In the genomic region with DNA sequence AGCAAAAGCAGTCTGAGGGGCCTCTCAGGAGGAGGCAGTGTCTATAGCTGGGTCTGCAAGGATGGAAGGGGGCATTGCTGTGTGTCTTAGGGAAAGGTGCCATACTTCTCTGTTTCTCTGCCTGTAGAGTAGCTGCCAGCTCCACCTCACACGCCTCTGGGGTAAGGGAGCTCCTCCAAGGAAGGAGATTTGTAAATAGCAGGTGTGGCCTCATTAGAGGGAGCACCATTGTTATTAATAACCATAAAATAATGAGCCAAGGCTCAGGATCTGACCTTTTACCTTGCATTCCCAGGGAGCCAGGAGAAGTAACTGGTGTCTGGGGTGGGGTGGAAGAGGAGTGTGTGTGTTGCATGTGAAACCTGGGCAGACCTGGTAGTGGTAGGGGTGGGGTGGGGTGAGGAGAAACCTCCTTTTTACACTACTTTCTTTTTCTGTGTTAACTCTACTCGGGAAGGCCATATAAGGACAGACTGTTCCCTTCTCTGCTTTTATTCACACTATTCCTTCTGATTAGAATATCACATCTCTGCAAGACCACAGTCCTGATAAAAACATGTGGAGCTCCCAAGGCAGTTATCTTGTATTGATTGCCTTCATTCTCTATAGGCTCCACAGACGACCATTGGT, we compare ENCODE assay signal across 16 cellular contexts. TPM values are rescaled to one million over a fixed set of nuclear protein-coding genes. Genes with fewer than 3 reads are reported as not detected.
DNase-seq lines count a peak whose midpoint lies in the region; ATAC-seq and TF ChIP-seq lines count a peak whose summit lies in the region.
"Had no signal": no experiment of that assay in that cellular context is flagged by ENCODE, and none has a peak within 500 bp of the region (broad histone marks: within the 10 kb centered on the region; RNA-seq: fewer than 3 reads in every experiment).

No MANE protein-coding gene starts in this region.

- H3K36me3 ChIP-seq in HCT116 (ENCODE audit: control insufficient read depth in 1 of 2, insufficient read depth in 2 of 2, low read length in 2 of 2): no peaks in the 10 kb centered on the region
- no peaks in the 10 kb centered on the region for H3K36me3 ChIP-seq in osteoblast (ENCODE audit: insufficient read depth, low read length)
- H3K36me3 ChIP-seq in sigmoid colon: no peaks in the 10 kb centered on the region
- H3K36me3 ChIP-seq: spleen had no signal

- peaks cover 2% of the 10 kb centered on the region for H3K27me3 Mint-ChIP-seq in activated CD8-positive, alpha-beta T cell treated with anti-CD3 and anti-CD28 coated beads, Interleukin-2, amount 10 ng/mL, durations not matched to agents 7 days and 5 days (ENCODE audit: low read depth)
- H3K27me3 Mint-ChIP-seq in activated CD8-positive, alpha-beta T cell treated with anti-CD3 and anti-CD28 coated beads for 36 hours: peaks cover 1% of the 10 kb centered on the region
- no peaks in the 10 kb centered on the region for H3K27me3 Mint-ChIP-seq in activated T-helper 2 cell treated with anti-CD3 and anti-CD28 coated beads, Interferon-gamma antibody, Interleukin-2, Interleukin-4, amounts not matched to agents 10 μg/mL and 5 μg/mL and 100 μg/mL, durations not matched to agents 14 hours and 24 hours and 36 hours (ENCODE audit: low read depth)

- CTCF ChIA-PET in activated CD8-positive, alpha-beta T cell treated with anti-CD3 and anti-CD28 coated beads, Interleukin-2, amount 10 ng/mL, durations not matched to agents 7 days and 5 days (lab: Charles Lee): interaction anchor here (0.8 to 4.5 kb wide), 11 partner anchors 17 to 487 kb away, joined by 3 to 39 read pairs (median 3); a partner anchor contains a TSS
- CTCF ChIA-PET in activated CD8-positive, alpha-beta T cell treated with anti-CD3 and anti-CD28 coated beads for 36 hours (lab: Charles Lee): interaction anchor here (0.6 to 3.8 kb wide), 5 partner anchors 91 to 252 kb away, joined by 4 to 31 read pairs (median 13); a partner anchor contains a TSS
- CTCF ChIA-PET in HCT116 (lab: Charles Lee): interaction anchor here (1.3 kb wide), 1 partner anchor 169 kb away, joined by 3 read pairs; a partner anchor contains a TSS

- H3K4me3 ChIP-seq in HCT116 (replicated peaks in 1 of 2; ENCODE audit: low read depth in 1 of 2, low read length in 2 of 2): no peak overlapping the region
- no peak overlapping the region for H3K4me3 ChIP-seq in osteoblast (ENCODE audit: insufficient read depth, low read length)
- no peak overlapping the region for H3K4me3 ChIP-seq in sigmoid colon

- no TSS peak for BruUV-seq in HCT116 (replicated peaks; lab: Mats Ljungman, UMichigan)

- POLR2A ChIA-PET in activated CD8-positive, alpha-beta T cell treated with anti-CD3 and anti-CD28 coated beads, Interleukin-2, amount 10 ng/mL, durations not matched to agents 7 days and 5 days (lab: Charles Lee): interaction anchor here (0.6 to 1.3 kb wide), 6 partner anchors 18 to 426 kb away, joined by 3 to 4 read pairs (median 4); a partner anchor contains a TSS
- POLR2A ChIA-PET in activated CD8-positive, alpha-beta T cell treated with anti-CD3 and anti-CD28 coated beads for 36 hours (lab: Charles Lee): interaction anchor here (1.2 to 1.8 kb wide), 4 partner anchors 10 to 176 kb away, joined by 4 to 6 read pairs (median 4); a partner anchor contains a TSS
- POLR2A ChIA-PET in HCT116 (lab: Charles Lee): interaction anchor here (0.6 to 4.2 kb wide), 6 partner anchors 24 to 385 kb away, joined by 3 to 24 read pairs (median 4); a partner anchor contains a TSS

- H3K4me1 ChIP-seq in HCT116 (ENCODE audit: control insufficient read depth in 1 of 2, insufficient read depth in 2 of 2, low read length in 2 of 2): peaks cover 27 to 49% of the 10 kb centered on the region in 2 experiments
- H3K4me1 ChIP-seq in osteoblast (ENCODE audit: insufficient read depth, low read length): peaks cover 19% of the 10 kb centered on the region
- H3K4me1 ChIP-seq in sigmoid colon: peaks cover 0 to 49% (median 45%) of the 10 kb centered on the region in 4 donors

- DNase-seq in activated CD8-positive, alpha-beta T cell treated with anti-CD3 and anti-CD28 coated beads, Interleukin-2, amount 10 ng/mL, durations not matched to agents 7 days and 5 days: peak; percentile 37
- no peak for DNase-seq in activated CD8-positive, alpha-beta T cell treated with anti-CD3 and anti-CD28 coated beads for 36 hours
- no peak for DNase-seq in HCT116 (ENCODE audit: low read depth, low spot score)
- DNase-seq in activated T-helper 2 cell treated with anti-CD3 and anti-CD28 coated beads, Interferon-gamma antibody, Interleukin-2, Interleukin-4, amounts not matched to agents 10 μg/mL and 5 μg/mL and 100 μg/mL, durations not matched to agents 14 hours and 24 hours and 36 hours (ENCODE audit: low spot score): peak; percentile 40
- DNase-seq in osteoblast (ENCODE audit: insufficient read length, low spot score, missing footprints): peak; percentile 21
- DNase-seq in sigmoid colon: no peak
- no peak for DNase-seq in NOMO-1 treated with DMSO at 0.1 percent for 48 hours (lab: John Stamatoyannopoulos, UW; ENCODE audit: unreplicated experiment)
- DNase-seq: activated T-cell treated with anti-CD3 and anti-CD28 coated beads, Interleukin-2, amount 50 U/mL, for 24 hours; effector CD4-positive, alpha-beta T cell; NCI-H1417 treated with DMSO at 0.1 percent for 48 hours; spleen had no signal

- H3K9me3 ChIP-seq in HCT116 (ENCODE audit: control insufficient read depth in 1 of 2, insufficient read depth in 1 of 2, low read depth in 1 of 2, low read length in 2 of 2) (no peaks in the 10 kb centered on the region), osteoblast (ENCODE audit: low read depth, low read length) (no peaks in the 10 kb centered on the region), sigmoid colon (no peaks in the 10 kb centered on the region)
- H3K9me3 ChIP-seq: spleen had no signal

- no peak for TF ChIP-seq POLR2A in HCT116 (IDR thresholded peaks at IDR 0.05; ENCODE audit: borderline replicate concordance, extremely low read depth, insufficient read depth, insufficient read length)
- TF ChIP-seq POLR2A in sigmoid colon (IDR thresholded peaks at IDR 0.05): no peak

- H3K4me2 ChIP-seq in HCT116 (ENCODE audit: low read length) (peak overlapping the region; percentile 98), osteoblast (ENCODE audit: insufficient read depth, low read length) (no peak overlapping the region)

- 48 to 60% methylated on average over 3 of the region's 3 CpGs for WGBS in sigmoid colon, 2 donors

- H3K27ac ChIP-seq in HCT116 (ENCODE audit: low read depth, low read length): no peak overlapping the region
- no peak overlapping the region for H3K27ac ChIP-seq in osteoblast (ENCODE audit: low read depth, low read length)
- H3K27ac ChIP-seq in sigmoid colon: no peak overlapping the region
- H3K27ac ChIP-seq: VCaP had no signal

- H2AFZ ChIP-seq in HCT116 (ENCODE audit: low read depth, low read length, poor library complexity, severe bottlenecking) (no peak overlapping the region), osteoblast (ENCODE audit: low read length) (no peak overlapping the region)

- H3K27ac Mint-ChIP-seq in activated CD8-positive, alpha-beta T cell treated with anti-CD3 and anti-CD28 coated beads, Interleukin-2, amount 10 ng/mL, durations not matched to agents 7 days and 5 days: peak overlapping the region; percentile 87
- H3K27ac Mint-ChIP-seq in activated CD8-positive, alpha-beta T cell treated with anti-CD3 and anti-CD28 coated beads for 36 hours: no peak overlapping the region
- peak overlapping the region; percentile 83 for H3K27ac Mint-ChIP-seq in activated T-helper 2 cell treated with anti-CD3 and anti-CD28 coated beads, Interferon-gamma antibody, Interleukin-2, Interleukin-4, amounts not matched to agents 10 μg/mL and 5 μg/mL and 100 μg/mL, durations not matched to agents 14 hours and 24 hours and 36 hours
- H3K27ac Mint-ChIP-seq: activated T-cell treated with anti-CD3 and anti-CD28 coated beads, Interleukin-2, amount 50 U/mL, for 24 hours; HFFc6 had no signal

- RAD21 ChIA-PET in HCT116 (lab: Charles Lee; ENCODE audit: low non-redundant PET in 1 of 2, low total read pairs in 2 of 2, uncharacterized antibody in 2 of 2, unreplicated experiment in 2 of 2): no interaction called here

- H3K4me3 Mint-ChIP-seq in activated CD8-positive, alpha-beta T cell treated with anti-CD3 and anti-CD28 coated beads, Interleukin-2, amount 10 ng/mL, durations not matched to agents 7 days and 5 days: peak overlapping the region; percentile 90
- H3K4me3 Mint-ChIP-seq in activated CD8-positive, alpha-beta T cell treated with anti-CD3 and anti-CD28 coated beads for 36 hours: no peak overlapping the region
- peak overlapping the region; percentile 83 for H3K4me3 Mint-ChIP-seq in activated T-helper 2 cell treated with anti-CD3 and anti-CD28 coated beads, Interferon-gamma antibody, Interleukin-2, Interleukin-4, amounts not matched to agents 10 μg/mL and 5 μg/mL and 100 μg/mL, durations not matched to agents 14 hours and 24 hours and 36 hours (ENCODE audit: low read depth)
- H3K4me3 Mint-ChIP-seq: activated T-cell treated with anti-CD3 and anti-CD28 coated beads, Interleukin-2, amount 50 U/mL, for 24 hours; HFFc6 had no signal

- peaks cover 10% of the 10 kb centered on the region for H3K36me3 Mint-ChIP-seq in activated CD8-positive, alpha-beta T cell treated with anti-CD3 and anti-CD28 coated beads, Interleukin-2, amount 10 ng/mL, durations not matched to agents 7 days and 5 days (ENCODE audit: low read depth)
- H3K36me3 Mint-ChIP-seq in activated CD8-positive, alpha-beta T cell treated with anti-CD3 and anti-CD28 coated beads for 36 hours (ENCODE audit: low read depth): peaks cover 6% of the 10 kb centered on the region
- peaks cover 11% of the 10 kb centered on the region for H3K36me3 Mint-ChIP-seq in activated T-helper 2 cell treated with anti-CD3 and anti-CD28 coated beads, Interferon-gamma antibody, Interleukin-2, Interleukin-4, amounts not matched to agents 10 μg/mL and 5 μg/mL and 100 μg/mL, durations not matched to agents 14 hours and 24 hours and 36 hours (ENCODE audit: low read depth)

- no peak for TF ChIP-seq CTCF in activated CD8-positive, alpha-beta T cell treated with anti-CD3 and anti-CD28 coated beads for 36 hours (IDR thresholded peaks at IDR 0.05)
- no peak for TF ChIP-seq CTCF in HCT116 (IDR thresholded peaks at IDR 0.05 in 2 of 3, conservative IDR thresholded peaks at IDR 0.05 in 1 of 3; ENCODE audit: borderline replicate concordance in 1 of 3, insufficient read depth in 1 of 3, low read depth in 2 of 3, low read length in 2 of 3)
- no peak for TF ChIP-seq CTCF in osteoblast (IDR thresholded peaks at IDR 0.05; ENCODE audit: extremely low read depth, low read depth, low read length)
- no peak for TF ChIP-seq CTCF in sigmoid colon (IDR thresholded peaks at IDR 0.05)

- no peak for TF ChIP-seq RAD21 in HCT116 (IDR thresholded peaks at IDR 0.05; ENCODE audit: low read depth)

- H3K79me2 ChIP-seq in HCT116 (ENCODE audit: insufficient read depth, low read length): peaks cover 25% of the 10 kb centered on the region
- peaks cover 30% of the 10 kb centered on the region for H3K79me2 ChIP-seq in osteoblast (ENCODE audit: insufficient read depth, low read length)

- no peak overlapping the region for H3K9ac ChIP-seq in HCT116 (ENCODE audit: low read length)

- TF ChIP-seq EP300 in sigmoid colon (IDR thresholded peaks at IDR 0.05): no peak

- H3K9me2 ChIP-seq in HCT116 (ENCODE audit: insufficient read depth): no peaks in the 10 kb centered on the region

- H4K20me1 ChIP-seq in HCT116 (ENCODE audit: insufficient read depth): peaks cover 8% of the 10 kb centered on the region; the same call in 1 of the 2 replicates
- H4K20me1 ChIP-seq in osteoblast (ENCODE audit: insufficient read depth, low read length): peaks cover 14% of the 10 kb centered on the region

- no peak for ATAC-seq in activated CD8-positive, alpha-beta T cell treated with anti-CD3 and anti-CD28 coated beads, Interleukin-2, amount 10 ng/mL, durations not matched to agents 7 days and 5 days
- no peak for ATAC-seq in activated CD8-positive, alpha-beta T cell treated with anti-CD3 and anti-CD28 coated beads for 36 hours
- ATAC-seq in HCT116: no peak
- ATAC-seq in GM21381 (IDR thresholded peaks at IDR 0.05; ENCODE audit: unreplicated experiment): no peak

- H3K27me3 ChIP-seq in HCT116 (ENCODE audit: insufficient read depth, low read length) (no peaks in the 10 kb centered on the region), osteoblast (ENCODE audit: insufficient read depth, low read length) (peaks cover 11% of the 10 kb centered on the region), sigmoid colon (no peaks in the 10 kb centered on the region)

- peaks cover 49% of the 10 kb centered on the region for H3K4me1 Mint-ChIP-seq in activated CD8-positive, alpha-beta T cell treated with anti-CD3 and anti-CD28 coated beads, Interleukin-2, amount 10 ng/mL, durations not matched to agents 7 days and 5 days (ENCODE audit: low read depth)
- H3K4me1 Mint-ChIP-seq in activated CD8-positive, alpha-beta T cell treated with anti-CD3 and anti-CD28 coated beads for 36 hours (ENCODE audit: low read depth): peaks cover 37% of the 10 kb centered on the region
- H3K4me1 Mint-ChIP-seq in activated T-helper 2 cell treated with anti-CD3 and anti-CD28 coated beads, Interferon-gamma antibody, Interleukin-2, Interleukin-4, amounts not matched to agents 10 μg/mL and 5 μg/mL and 100 μg/mL, durations not matched to agents 14 hours and 24 hours and 36 hours (ENCODE audit: low read depth): peaks cover 44% of the 10 kb centered on the region

- intact Hi-C loops in activated CD8-positive, alpha-beta T cell treated with anti-CD3 and anti-CD28 coated beads for 36 hours (cut with micrococcal nuclease): no loop called here
- intact Hi-C loops in HCT116 (cut with micrococcal nuclease): no loop called here
- intact Hi-C loops in activated T-helper 2 cell treated with anti-CD3 and anti-CD28 coated beads, Interferon-gamma antibody, Interleukin-2, Interleukin-4, amounts not matched to agents 10 μg/mL and 5 μg/mL and 100 μg/mL, durations not matched to agents 14 hours and 24 hours and 36 hours (cut with micrococcal nuclease): no loop called here
- intact Hi-C loops in sigmoid colon (cut with DNase I): no loop called here

- no peaks in the 10 kb centered on the region for H3K9me3 Mint-ChIP-seq in activated CD8-positive, alpha-beta T cell treated with anti-CD3 and anti-CD28 coated beads, Interleukin-2, amount 10 ng/mL, durations not matched to agents 7 days and 5 days (ENCODE audit: insufficient read depth)
- H3K9me3 Mint-ChIP-seq in activated CD8-positive, alpha-beta T cell treated with anti-CD3 and anti-CD28 coated beads for 36 hours: no peaks in the 10 kb centered on the region
- H3K9me3 Mint-ChIP-seq in activated T-helper 2 cell treated with anti-CD3 and anti-CD28 coated beads, Interferon-gamma antibody, Interleukin-2, Interleukin-4, amounts not matched to agents 10 μg/mL and 5 μg/mL and 100 μg/mL, durations not matched to agents 14 hours and 24 hours and 36 hours: no peaks in the 10 kb centered on the region
- H3K9me3 Mint-ChIP-seq: activated T-cell treated with anti-CD3 and anti-CD28 coated beads, Interleukin-2, amount 50 U/mL, for 24 hours; HFFc6 had no signal

RNA-seq across cellular contexts. Expression of a gene that starts 2.2 kb away (rescaled TPM):
- 10 to 100 TPM; 57.2 to 59.4 TPM for total RNA-seq in activated CD8-positive, alpha-beta T cell treated with anti-CD3 and anti-CD28 coated beads, Interleukin-2, amount 10 ng/mL, durations not matched to agents 7 days and 5 days
- 10 to 100 TPM; 22.1 to 24.1 TPM for total RNA-seq in activated CD8-positive, alpha-beta T cell treated with anti-CD3 and anti-CD28 coated beads for 36 hours
- total RNA-seq in HCT116 (2021; ENCODE audit: unreplicated experiment) (29.3 TPM), osteoblast (4.7 and 6.5 TPM in 2 replicates), sigmoid colon (10 to 100 TPM in 2 of 4 donors, 1 to 10 TPM in 2; 4.9 to 20.2 (median 12.0) TPM)
- 20.8 and 24.4 TPM in 2 replicates for polyA plus RNA-seq in HCT116 (2012)
- total RNA-seq in activated T-helper 2 cell treated with anti-CD3 and anti-CD28 coated beads, Interferon-gamma antibody, Interleukin-2, Interleukin-4, amounts not matched to agents 10 μg/mL and 5 μg/mL and 100 μg/mL, durations not matched to agents 14 hours and 24 hours and 36 hours: 62.4 and 63.5 TPM in 2 replicates
- 10 to 100 TPM in 1 of 3 donors, 1 to 10 TPM in 2; 7.8 to 17.2 (median 9.5) TPM for polyA plus RNA-seq in sigmoid colon

RNA-seq across cellular contexts. Expression of a gene that starts 58.7 kb away (rescaled TPM):
- not detected for total RNA-seq in activated CD8-positive, alpha-beta T cell treated with anti-CD3 and anti-CD28 coated beads, Interleukin-2, amount 10 ng/mL, durations not matched to agents 7 days and 5 days
- not detected for total RNA-seq in activated CD8-positive, alpha-beta T cell treated with anti-CD3 and anti-CD28 coated beads for 36 hours
- total RNA-seq in HCT116 (2021; ENCODE audit: unreplicated experiment): not detected
- polyA plus RNA-seq in HCT116 (2012): not detected in 2 replicates
- not detected in 2 replicates for total RNA-seq in activated T-helper 2 cell treated with anti-CD3 and anti-CD28 coated beads, Interferon-gamma antibody, Interleukin-2, Interleukin-4, amounts not matched to agents 10 μg/mL and 5 μg/mL and 100 μg/mL, durations not matched to agents 14 hours and 24 hours and 36 hours
- not detected in 2 replicates for total RNA-seq in osteoblast
- under 1 TPM in 1 of 4 donors, not detected in 3; 0.33 TPM for total RNA-seq in sigmoid colon
- not detected for polyA plus RNA-seq in sigmoid colon
- total RNA-seq: A673, glomerular endothelial cell, HFFc6, spleen had no signal
- polyA plus RNA-seq: spleen had no signal

Comparison
In these comparisons a context has a peak if more than half of its experiments do, and no peak if none do; other contexts are left out.
1. DNase-seq: peak in activated CD8-positive, alpha-beta T cell treated with anti-CD3 and anti-CD28 coated beads, Interleukin-2, amount 10 ng/mL, durations not matched to agents 7 days and 5 days (single experiment), activated T-helper 2 cell treated with anti-CD3 and anti-CD28 coated beads, Interferon-gamma antibody, Interleukin-2, Interleukin-4, amounts not matched to agents 10 μg/mL and 5 μg/mL and 100 μg/mL, durations not matched to agents 14 hours and 24 hours and 36 hours (single experiment) and osteoblast (single experiment); none in activated CD8-positive, alpha-beta T cell treated with anti-CD3 and anti-CD28 coated beads for 36 hours (single experiment), HCT116 (single experiment), sigmoid colon (single experiment) and NOMO-1 treated with DMSO at 0.1 percent for 48 hours (single experiment).